In the genomic region with DNA sequence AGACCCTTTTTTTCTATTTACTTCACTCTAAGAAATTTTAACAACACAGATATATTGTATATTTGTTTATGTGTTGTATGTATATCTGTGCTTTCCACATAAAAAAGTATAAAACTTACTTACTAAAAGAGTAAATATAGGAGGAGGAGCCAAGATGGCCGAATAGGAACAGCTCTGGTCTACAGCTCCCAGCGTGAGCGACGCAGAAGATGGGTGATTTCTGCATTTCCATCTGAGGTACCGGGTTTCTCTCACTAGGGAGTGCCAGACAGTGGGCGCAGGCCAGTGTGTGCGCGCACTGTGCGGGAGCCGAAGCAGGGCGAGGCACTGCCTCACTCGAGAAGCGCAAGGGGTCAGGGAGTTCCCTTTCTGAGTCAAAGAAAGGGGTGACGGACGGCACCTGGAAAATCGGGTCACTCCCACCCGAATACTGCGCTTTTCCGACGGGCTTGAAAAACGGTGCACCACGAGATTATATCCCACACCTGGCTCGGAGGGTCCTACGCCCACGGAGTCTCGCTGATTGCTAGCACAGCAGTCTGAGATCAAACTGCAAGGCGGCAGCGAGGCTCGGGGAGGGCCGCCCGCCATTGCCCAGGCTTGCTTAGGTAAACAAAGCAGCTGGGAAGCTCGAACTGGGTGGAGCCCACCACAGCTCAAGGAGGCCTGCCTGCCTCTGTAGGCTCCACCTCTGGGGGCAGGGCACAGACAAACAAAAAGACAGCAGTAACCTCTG, we compare ENCODE assay signal across 1 cellular context.
TF ChIP-seq lines count a peak whose summit lies in the region.

No MANE protein-coding gene starts in this region.

TF ChIP-seq in K562, 482 proteins besides CTCF, POLR2A, EP300 and RAD21 (continued from another document):
- TF ChIP-seq FOXK2 (conservative IDR thresholded peaks at IDR 0.05 in 1 of 2, IDR thresholded peaks at IDR 0.05 in 1 of 2; ENCODE audit: low read depth in 2 of 2) (peak in 1 of 2 experiments; percentile 70; a peak in 2 of 4 replicates), SUPT5H (IDR thresholded peaks at IDR 0.05) (0 out of 2 replicates have a peak, but pooled peaks have one; percentile 47)
